Comparison of ENCODE assay signal across 8 cellular contexts in the genomic region with DNA sequence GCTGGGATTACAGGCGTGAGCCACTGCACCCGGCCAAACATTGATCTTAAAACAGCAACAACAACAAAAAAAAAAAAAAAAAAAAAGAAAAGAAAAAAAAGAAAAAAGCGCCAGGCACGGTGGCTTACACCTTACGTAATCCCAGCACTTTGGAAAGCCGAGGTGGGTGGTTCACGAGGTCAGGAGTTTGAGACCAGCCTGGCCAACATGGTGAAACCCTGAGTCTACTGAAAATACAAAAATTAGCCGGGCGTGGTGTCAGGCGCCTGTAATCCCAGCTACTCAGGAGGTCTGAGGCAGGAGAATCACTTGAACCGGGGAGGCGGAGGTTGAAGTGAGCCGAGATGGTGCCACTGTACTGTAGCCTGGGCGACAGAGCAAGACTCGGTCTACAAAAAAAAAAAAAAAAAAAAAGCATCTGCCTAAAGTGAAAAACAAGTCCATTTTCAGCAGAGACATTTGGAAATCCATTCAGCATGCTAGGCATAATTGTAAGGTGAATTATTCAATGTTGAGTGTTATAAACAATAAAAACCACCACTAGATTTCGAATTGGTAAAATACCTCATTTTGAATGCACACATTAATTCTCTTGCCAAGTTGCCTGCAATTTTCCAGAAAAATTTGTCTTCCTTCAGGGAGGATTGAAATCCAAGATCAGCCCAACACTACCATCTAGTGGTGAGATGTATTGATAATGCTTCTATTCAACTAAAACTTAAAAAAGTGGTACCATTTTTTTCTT. TPM values are rescaled to one million over a fixed set of nuclear protein-coding genes. Genes with fewer than 3 reads are reported as not detected.
DNase-seq lines count a peak whose midpoint lies in the region; ATAC-seq and TF ChIP-seq lines count a peak whose summit lies in the region.

No MANE protein-coding gene starts in this region.

- H4K20me1 ChIP-seq in PC-9 (ENCODE audit: insufficient read depth): no peaks in the 10 kb centered on the region

- no peaks in the 10 kb centered on the region for H3K79me2 ChIP-seq in PC-9 (ENCODE audit: low read depth)

- H3K36me3 ChIP-seq in PC-9 (ENCODE audit: low read depth): 0 out of 2 replicates have a peak, but pooled peaks cover 3% of the 10 kb centered on the region

- no peak overlapping the region for H3K4me3 ChIP-seq in PC-9

- H3K27ac ChIP-seq in PC-9: no peak overlapping the region

- no peak overlapping the region for H3K4me2 ChIP-seq in PC-9

- no peak overlapping the region for H2AFZ ChIP-seq in PC-9

- DNase-seq in DMS 273 (lab: John Stamatoyannopoulos, UW; ENCODE audit: unreplicated experiment) (peak; percentile 80), HuH-7 (ENCODE audit: low spot score) (peak; percentile 27), PC-9 (peak in 1 of 2 experiments; percentile 51), middle frontal gyrus (ENCODE audit: extremely low spot score, low spot score) (peak; percentile 76)
- DNase-seq in effector CD4-positive, alpha-beta T cell: peak; percentile 19

- H3F3A ChIP-seq in PC-9 (ENCODE audit: insufficient read depth, low read depth): peaks cover 22% of the 10 kb centered on the region

- intact Hi-C loops in PC-9 (cut with micrococcal nuclease; ENCODE audit: unreplicated experiment): loop anchor here (1.0 to 2.0 kb wide), 4 partner anchors 87 to 398 kb away; no protein-coding TSS in a partner anchor

- peak; percentile 78 for TF ChIP-seq CTCF in PC-9 (conservative IDR thresholded peaks at IDR 0.05)

- CTCF ChIA-PET in PC-9 (lab: Charles Lee): interaction anchor here (0.6 to 1.0 kb wide), 2 partner anchors 86 to 100 kb away, joined by 4 to 10 read pairs; no protein-coding TSS in a partner anchor

- H3K9me2 ChIP-seq in PC-9 (ENCODE audit: insufficient read depth): no peaks in the 10 kb centered on the region

- ATAC-seq in GM21576 (IDR thresholded peaks at IDR 0.05; ENCODE audit: unreplicated experiment): no peak
- no peak for ATAC-seq in HG03025 (IDR thresholded peaks at IDR 0.05; ENCODE audit: low FRiP score, unreplicated experiment)
- no peak for ATAC-seq in HG03565 (IDR thresholded peaks at IDR 0.05; ENCODE audit: unreplicated experiment)

- no peaks in the 10 kb centered on the region; the same call in 1 of the 2 replicates for H3K9me3 ChIP-seq in PC-9 (ENCODE audit: insufficient read depth, low read depth)

- no peaks in the 10 kb centered on the region for H3K4me1 ChIP-seq in PC-9 (replicated peaks; ENCODE audit: insufficient read depth)

- no peaks in the 10 kb centered on the region for H3K27me3 ChIP-seq in PC-9 (ENCODE audit: insufficient read depth, low read depth)

- POLR2A ChIA-PET in PC-9 (lab: Charles Lee; ENCODE audit: unreplicated experiment): no interaction called here

- BruUV-seq in PC-9 (replicated peaks; lab: Mats Ljungman, UMichigan): no TSS peak

RNA-seq across cellular contexts. Expression of a gene that starts 8.0 kb away (rescaled TPM):
- 33.0 and 41.7 TPM in 2 replicates for total RNA-seq in PC-9 (2021)
